Comparison of ENCODE assay signal across 20 cellular contexts in genomic region chr5:140181525-140181924, GRCh38. TPM values are rescaled to one million over a fixed set of nuclear protein-coding genes. Genes with fewer than 3 reads are reported as not detected.
DNase-seq lines count a peak whose midpoint lies in the region; ATAC-seq and TF ChIP-seq lines count a peak whose summit lies in the region.
"Had no signal": no experiment of that assay in that cellular context is flagged by ENCODE, and none has a peak within 500 bp of the region (broad histone marks: within the 10 kb centered on the region; RNA-seq: fewer than 3 reads in every experiment).

No MANE protein-coding gene starts in this region.

- H3K36me3 ChIP-seq in left ventricle myocardium inferior (no peaks in the 10 kb centered on the region), endocrine pancreas (ENCODE audit: control insufficient read depth, insufficient read depth, low read length) (no peaks in the 10 kb centered on the region), neural progenitor cell (no peaks in the 10 kb centered on the region), uterus (no peaks in the 10 kb centered on the region), aorta (ENCODE audit: control insufficient read depth in 1 of 2, insufficient read depth in 2 of 2, low read length in 1 of 2) (no peaks in the 10 kb centered on the region), GM23248 (ENCODE audit: low read depth) (no peaks in the 10 kb centered on the region)
- H3K36me3 ChIP-seq: BLaER1 treated with 17β-estradiol and CSF1 and Interleukin-3, amounts not matched to agents 10 nM and 100 nM; WERI-Rb-1 had no signal

- TF ChIP-seq CTCF in left ventricle myocardium inferior (IDR thresholded peaks at IDR 0.05; ENCODE audit: borderline replicate concordance) (no peak), neural progenitor cell (IDR thresholded peaks at IDR 0.05) (no peak), uterus (IDR thresholded peaks at IDR 0.05) (no peak)

- in situ Hi-C loops in GM23248 (cut with MboI), result no loop called here

- H3K27me3 ChIP-seq in left ventricle myocardium inferior (ENCODE audit: low read depth) (no peaks in the 10 kb centered on the region), endocrine pancreas (ENCODE audit: control insufficient read depth, insufficient read depth, low read length) (no peaks in the 10 kb centered on the region), neural progenitor cell (peaks cover 2% of the 10 kb centered on the region), uterus (no peaks in the 10 kb centered on the region), aorta (ENCODE audit: control insufficient read depth in 1 of 2, insufficient read depth in 2 of 2, low read length in 1 of 2) (no peaks in the 10 kb centered on the region), GM23248 (replicated peaks; ENCODE audit: insufficient read depth) (no peaks in the 10 kb centered on the region)
- H3K27me3 ChIP-seq: BLaER1 treated with 17β-estradiol and CSF1 and Interleukin-3, amounts not matched to agents 10 nM and 100 nM; foreskin keratinocyte had no signal

- 94 to 95% methylated on average over 3 of the region's 3 CpGs for WGBS in aorta, 2 donors
- WGBS in GM23248 (ENCODE audit: low coverage in 1 of 2, low lambda C conversion rate in 2 of 2, missing lambda C conversion rate in 2 of 2), 2 experiments, result 69 to 88% methylated on average over 3 of the region's 3 CpGs

- ATAC-seq in Right ventricle myocardium superior (ENCODE audit: poor library complexity), result no peak
- ATAC-seq in aorta (ENCODE audit: low FRiP score), result no peak
- no peak for ATAC-seq in HG03135 (IDR thresholded peaks at IDR 0.05; ENCODE audit: unreplicated experiment)

- intact Hi-C loops in left ventricle myocardium inferior (cut with micrococcal nuclease), result no loop called here
- intact Hi-C loops in Right ventricle myocardium superior (cut with DNase I), result no loop called here
- intact Hi-C loops in uterus (cut with DNase I; ENCODE audit: low total_unique reads), result no loop called here
- intact Hi-C loops in aorta (cut with DNase I), result no loop called here

- H3K36me3 Mint-ChIP-seq in neural progenitor cell, result no peaks in the 10 kb centered on the region

- H3K27ac ChIP-seq in left ventricle myocardium inferior (replicated peaks) (peak overlapping the region; percentile 68), neural progenitor cell (no peak overlapping the region), uterus (peak overlapping the region; percentile 36 to 70), aorta (ENCODE audit: low read depth in 1 of 2, low read length in 2 of 2) (no peak overlapping the region), GM23248 (no peak overlapping the region)
- H3K27ac ChIP-seq: A549; BLaER1 treated with 17β-estradiol and CSF1 and Interleukin-3, amounts not matched to agents 10 nM and 100 nM; foreskin keratinocyte; WERI-Rb-1 had no signal

- no peak overlapping the region for H3K27ac Mint-ChIP-seq in neural progenitor cell
- H3K27ac Mint-ChIP-seq: activated naive CD4-positive, alpha-beta T cell treated with anti-CD3 and anti-CD28 coated beads for 36 hours had no signal

- H4K20me1 ChIP-seq in neural progenitor cell (ENCODE audit: low read depth), result peaks cover 7% of the 10 kb centered on the region
- H4K20me1 ChIP-seq in GM23248 (ENCODE audit: insufficient read depth), result no peaks in the 10 kb centered on the region

- no peaks in the 10 kb centered on the region for H3K9me3 Mint-ChIP-seq in neural progenitor cell
- H3K9me3 Mint-ChIP-seq: activated naive CD4-positive, alpha-beta T cell treated with anti-CD3 and anti-CD28 coated beads for 36 hours had no signal

- H3K9ac ChIP-seq in endocrine pancreas (ENCODE audit: control insufficient read depth, insufficient read depth, low read length), result no peak overlapping the region
- no peak overlapping the region for H3K9ac ChIP-seq in neural progenitor cell
- no peak overlapping the region for H3K9ac ChIP-seq in GM23248
- H3K9ac ChIP-seq: BLaER1 treated with 17β-estradiol and CSF1 and Interleukin-3, amounts not matched to agents 10 nM and 100 nM had no signal

- no peak for TF ChIP-seq POLR2A in uterus (IDR thresholded peaks at IDR 0.05)

- H2AFZ ChIP-seq in neural progenitor cell (replicated peaks), result no peak overlapping the region
- H2AFZ ChIP-seq in GM23248, result no peak overlapping the region

- H3K4me2 ChIP-seq in neural progenitor cell (no peak overlapping the region), GM23248 (ENCODE audit: unreplicated experiment) (no peak overlapping the region)

- H3K79me2 ChIP-seq in neural progenitor cell (ENCODE audit: low read depth), result peaks cover 13% of the 10 kb centered on the region
- H3K79me2 ChIP-seq in GM23248 (ENCODE audit: insufficient read depth), result peaks cover 17% of the 10 kb centered on the region

- H3K27me3 Mint-ChIP-seq in neural progenitor cell (ENCODE audit: insufficient read depth, low read depth), result peaks cover 4% of the 10 kb centered on the region

- H3K9me3 ChIP-seq in left ventricle myocardium inferior (replicated peaks), result no peaks in the 10 kb centered on the region
- H3K9me3 ChIP-seq in endocrine pancreas (ENCODE audit: control insufficient read depth, low read length), result no peaks in the 10 kb centered on the region
- H3K9me3 ChIP-seq in neural progenitor cell (ENCODE audit: low read depth), result no peaks in the 10 kb centered on the region
- no peaks in the 10 kb centered on the region for H3K9me3 ChIP-seq in uterus
- no peaks in the 10 kb centered on the region for H3K9me3 ChIP-seq in aorta (ENCODE audit: control insufficient read depth, low read length)
- H3K9me3 ChIP-seq in GM23248 (ENCODE audit: low read depth), result no peaks in the 10 kb centered on the region
- H3K9me3 ChIP-seq: A549; BLaER1 treated with 17β-estradiol and CSF1 and Interleukin-3, amounts not matched to agents 10 nM and 100 nM had no signal

- peaks cover 23% of the 10 kb centered on the region for H3F3A ChIP-seq in neural progenitor cell (ENCODE audit: low read depth)
- H3F3A ChIP-seq in GM23248 (ENCODE audit: insufficient read depth), result peaks cover 20% of the 10 kb centered on the region

- H3K4me3 ChIP-seq in left ventricle myocardium inferior (no peak overlapping the region), endocrine pancreas (ENCODE audit: control insufficient read depth, insufficient read depth, low read length) (peak overlapping the region; percentile 71), neural progenitor cell (no peak overlapping the region), uterus (no peak overlapping the region), aorta (ENCODE audit: low read length in 2 of 2) (no peak overlapping the region), GM23248 (no peak overlapping the region)
- H3K4me3 ChIP-seq: A549; BLaER1 treated with 17β-estradiol and CSF1 and Interleukin-3, amounts not matched to agents 10 nM and 100 nM; coronary artery had no signal

- no peaks in the 10 kb centered on the region for H3K9me2 ChIP-seq in GM23248 (ENCODE audit: insufficient read depth)

- no peak for DNase-seq in left ventricle myocardium inferior
- DNase-seq in Right ventricle myocardium superior, result no peak
- DNase-seq in neural progenitor cell (ENCODE audit: low spot score), result no peak
- no peak for DNase-seq in uterus
- DNase-seq in aorta, result no peak
- DNase-seq in GM23248, result no peak
- DNase-seq: activated CD4-positive, alpha-beta T cell treated with anti-CD3 and anti-CD28 coated beads, Interleukin-2, amount 50 U/mL, for 48 hours; activated naive CD4-positive, alpha-beta T cell treated with anti-CD3 and anti-CD28 coated beads for 36 hours; activated T-cell treated with anti-CD3 and anti-CD28 coated beads, Interleukin-2, amount 50 U/mL, for 1 hour; DMS 273 treated with DMSO at 0.1 percent for 48 hours; foreskin keratinocyte; GF-D8; NCI-H187; stimulated activated CD8-positive, alpha-beta memory T cell treated with anti-CD3 and anti-CD28 coated beads, Interleukin-4, amount 100 ng/mL, for 48 hours; WERI-Rb-1 had no signal

- peaks cover 32% of the 10 kb centered on the region for H3K4me1 Mint-ChIP-seq in neural progenitor cell

- H3K4me1 ChIP-seq in left ventricle myocardium inferior (peaks cover 78% of the 10 kb centered on the region), endocrine pancreas (ENCODE audit: control insufficient read depth, insufficient read depth, low read length) (peaks cover 19% of the 10 kb centered on the region), neural progenitor cell (peaks cover 29% of the 10 kb centered on the region), uterus (no peaks in the 10 kb centered on the region), aorta (ENCODE audit: control insufficient read depth in 1 of 2, insufficient read depth in 2 of 2, low read length in 2 of 2) (peaks cover 0 to 2% of the 10 kb centered on the region in 2 donors), GM23248 (ENCODE audit: insufficient read depth) (peaks cover 33% of the 10 kb centered on the region)
- H3K4me1 ChIP-seq: foreskin keratinocyte had no signal

- H3K4me3 Mint-ChIP-seq in neural progenitor cell, result peak overlapping the region; percentile 68
- H3K4me3 Mint-ChIP-seq: activated naive CD4-positive, alpha-beta T cell treated with anti-CD3 and anti-CD28 coated beads for 36 hours had no signal

RNA-seq across cellular contexts. Expression of gene CYSTM1, which starts 6.5 kb away (rescaled TPM):
- total RNA-seq in left ventricle myocardium inferior, result 93.3 TPM
- 58.3 TPM for total RNA-seq in Right ventricle myocardium superior
- 8.9 and 19.8 TPM in 2 replicates for total RNA-seq in neural progenitor cell (ENCODE audit: low replicate concordance)
- total RNA-seq in uterus, result 10 to 100 TPM in 3 of 4 donors, 1 to 10 TPM in 1; 4.4 to 76.8 (median 45.3) TPM
- total RNA-seq in aorta, result 10 to 100 TPM; 44.7 to 56.5 TPM
- 100 to 1,000 TPM in 1 of 2 donors, 10 to 100 TPM in 1; 73.1 to 179 TPM for polyA plus RNA-seq in aorta
- 10.4 and 16.0 TPM in 2 replicates for total RNA-seq in GM23248 (2014; rRNA removed; shearing (Covaris generic))
- 42.3 and 45.5 TPM in 2 replicates for polyA plus RNA-seq in GM23248 (2016; fragmentation: Nextera tagmentation; extraction: Ambion mirVana)

RNA-seq across cellular contexts. Expression of gene IGIP, which starts 55.8 kb away (rescaled TPM):
- total RNA-seq in left ventricle myocardium inferior (12.0 TPM), Right ventricle myocardium superior (10.4 TPM), neural progenitor cell (ENCODE audit: low replicate concordance) (0.59 and 1.6 TPM in 2 replicates), uterus (10 to 100 TPM; 17.8 to 33.5 (median 31.2) TPM), aorta (10 to 100 TPM; 26.5 to 29.1 TPM)
- polyA plus RNA-seq in aorta (10 to 100 TPM; 12.9 to 20.7 TPM), GM23248 (2016; fragmentation: Nextera tagmentation; extraction: Ambion mirVana) (3.4 and 3.5 TPM in 2 replicates)
- total RNA-seq in GM23248 (2014; rRNA removed; shearing (Covaris generic)), result 13.0 and 16.3 TPM in 2 replicates

Comparison
In these comparisons a context has a peak if more than half of its experiments do, and no peak if none do; other contexts are left out.
1. H3K27ac ChIP-seq: peak in left ventricle myocardium inferior (single experiment) and uterus (2 of 2); none in neural progenitor cell (single experiment), aorta (0 of 2) and GM23248 (single experiment).